8 cellular contexts compared by ENCODE assay signal in genomic region chr1:111505641-111506119, GRCh38. TPM values are rescaled to one million over a fixed set of nuclear protein-coding genes. Genes with fewer than 3 reads are reported as not detected.
DNase-seq lines count a peak whose midpoint lies in the region; ATAC-seq and TF ChIP-seq lines count a peak whose summit lies in the region.

No MANE protein-coding gene starts in this region.

- no peak for TF ChIP-seq CTCF in CD8-positive, alpha-beta T cell (IDR thresholded peaks at IDR 0.05)
- TF ChIP-seq CTCF in upper lobe of left lung (IDR thresholded peaks at IDR 0.05): no peak

- H3K36me3 ChIP-seq in CD8-positive, alpha-beta T cell (ENCODE audit: insufficient read depth, low read length): no peaks in the 10 kb centered on the region
- no peaks in the 10 kb centered on the region for H3K36me3 ChIP-seq in upper lobe of left lung

- POLR2A ChIA-PET in CD8-positive, alpha-beta T cell (lab: Charles Lee): interaction anchor here (0.6 kb wide), 1 partner anchor 46 kb away, joined by 4 read pairs; no protein-coding TSS in a partner anchor

- TF ChIP-seq EP300 in upper lobe of left lung (IDR thresholded peaks at IDR 0.05): no peak

- no peak overlapping the region for H3K4me3 ChIP-seq in CD8-positive, alpha-beta T cell (ENCODE audit: low read depth, low read length)
- no peak overlapping the region for H3K4me3 ChIP-seq in upper lobe of left lung

- no peaks in the 10 kb centered on the region for H3K27me3 ChIP-seq in CD8-positive, alpha-beta T cell (ENCODE audit: insufficient read depth, low read length)
- no peaks in the 10 kb centered on the region for H3K27me3 ChIP-seq in upper lobe of left lung

- peaks cover 69% of the 10 kb centered on the region for H3K4me1 ChIP-seq in CD8-positive, alpha-beta T cell (ENCODE audit: insufficient read depth, low read length)
- H3K4me1 ChIP-seq in upper lobe of left lung: peaks cover 38 to 67% (median 51%) of the 10 kb centered on the region in 4 donors

- ATAC-seq in CD8-positive, alpha-beta T cell: no peak
- ATAC-seq in GM19324 (IDR thresholded peaks at IDR 0.05; ENCODE audit: low FRiP score, unreplicated experiment) (peak; percentile 58), HG03342 (IDR thresholded peaks at IDR 0.05; ENCODE audit: unreplicated experiment) (peak; percentile 51), upper lobe of left lung (ENCODE audit: low FRiP score in 2 of 2) (peak in 1 of 2 donors; percentile 20)

- no peaks in the 10 kb centered on the region for H3K9me3 Mint-ChIP-seq in CD8-positive, alpha-beta T cell
- H3K9me3 Mint-ChIP-seq in activated naive CD8-positive, alpha-beta T cell treated with anti-CD3 and anti-CD28 coated beads for 36 hours: no peaks in the 10 kb centered on the region

- DNase-seq in CD8-positive, alpha-beta T cell: no peak
- no peak for DNase-seq in activated naive CD8-positive, alpha-beta T cell treated with anti-CD3 and anti-CD28 coated beads for 36 hours
- peak in 1 of 2 donors; percentile 70 for DNase-seq in upper lobe of left lung
- DNase-seq in NCI-H2107 (lab: John Stamatoyannopoulos, UW): no peak
- DNase-seq in KBM-7: no peak
- no peak for DNase-seq in glomerular visceral epithelial cell (ENCODE audit: extremely low spot score)

- H3K27ac Mint-ChIP-seq in CD8-positive, alpha-beta T cell: peak overlapping the region; percentile 66
- peak overlapping the region; percentile 62 for H3K27ac Mint-ChIP-seq in activated naive CD8-positive, alpha-beta T cell treated with anti-CD3 and anti-CD28 coated beads for 36 hours

- TF ChIP-seq POLR2A in upper lobe of left lung (IDR thresholded peaks at IDR 0.05): peak in 1 of 4 donors; percentile 64

- H3K27ac ChIP-seq in CD8-positive, alpha-beta T cell (ENCODE audit: low read depth, low read length): no peak overlapping the region
- peak overlapping the region; percentile 93 to 98 (median 94) for H3K27ac ChIP-seq in upper lobe of left lung

- no peaks in the 10 kb centered on the region for H3K27me3 Mint-ChIP-seq in CD8-positive, alpha-beta T cell (ENCODE audit: low read depth)
- no peaks in the 10 kb centered on the region for H3K27me3 Mint-ChIP-seq in activated naive CD8-positive, alpha-beta T cell treated with anti-CD3 and anti-CD28 coated beads for 36 hours

- H3K36me3 Mint-ChIP-seq in CD8-positive, alpha-beta T cell: no peaks in the 10 kb centered on the region
- no peaks in the 10 kb centered on the region for H3K36me3 Mint-ChIP-seq in activated naive CD8-positive, alpha-beta T cell treated with anti-CD3 and anti-CD28 coated beads for 36 hours

- WGBS in upper lobe of left lung, 2 donors: 77% methylated on average over 4 to 6 of the region's 6 CpGs

- CTCF ChIA-PET in CD8-positive, alpha-beta T cell (lab: Charles Lee): interaction anchor here (3.9 to 6.8 kb wide), 3 partner anchors 9 to 207 kb away, joined by 48 to 80 read pairs (median 52); partner anchors contain the start of gene C1orf162

- intact Hi-C loops in CD8-positive, alpha-beta T cell (cut with DNase I, micrococcal nuclease): loop anchor here (2.0 to 5.0 kb wide), 4 partner anchors 29 to 87 kb away; partner anchors contain the start of genes ATP5PB (in 1 of the 2), C1orf162 (in 1 of the 2) and WDR77 (in 1 of the 2)

- peak overlapping the region; percentile 30 for H3K4me3 Mint-ChIP-seq in CD8-positive, alpha-beta T cell
- H3K4me3 Mint-ChIP-seq in activated naive CD8-positive, alpha-beta T cell treated with anti-CD3 and anti-CD28 coated beads for 36 hours: no peak overlapping the region

- peaks cover 57% of the 10 kb centered on the region for H3K4me1 Mint-ChIP-seq in CD8-positive, alpha-beta T cell (ENCODE audit: low read depth)
- peaks cover 42% of the 10 kb centered on the region for H3K4me1 Mint-ChIP-seq in activated naive CD8-positive, alpha-beta T cell treated with anti-CD3 and anti-CD28 coated beads for 36 hours

- in situ Hi-C loops in KBM-7 (cut with MboI; ENCODE audit: low pct_unique_long_range_greater_than_20kb, low sequenced_read_pairs): no loop called here

- H3K9me3 ChIP-seq in CD8-positive, alpha-beta T cell (ENCODE audit: low read length): no peaks in the 10 kb centered on the region
- no peaks in the 10 kb centered on the region for H3K9me3 ChIP-seq in upper lobe of left lung

RNA-seq across cellular contexts. Expression of gene ADORA3, which starts 2.2 kb away (rescaled TPM):
- total RNA-seq in CD8-positive, alpha-beta T cell: not detected
- total RNA-seq in activated naive CD8-positive, alpha-beta T cell treated with anti-CD3 and anti-CD28 coated beads for 36 hours: not detected
- 10 to 100 TPM in 1 of 6 donors, 1 to 10 TPM in 5; 2.1 to 10.0 (median 7.3) TPM for total RNA-seq in upper lobe of left lung

RNA-seq across cellular contexts. Expression of gene TMIGD3, which starts 2.2 kb away (rescaled TPM):
- total RNA-seq in CD8-positive, alpha-beta T cell: not detected
- total RNA-seq in activated naive CD8-positive, alpha-beta T cell treated with anti-CD3 and anti-CD28 coated beads for 36 hours: not detected
- 10 to 100 TPM in 1 of 6 donors, 1 to 10 TPM in 5; 2.0 to 36.7 (median 4.6) TPM for total RNA-seq in upper lobe of left lung

RNA-seq across cellular contexts. Expression of gene C1orf162, which starts 31.9 kb away (rescaled TPM):
- total RNA-seq in CD8-positive, alpha-beta T cell: 10 to 100 TPM; 14.0 to 15.5 TPM
- total RNA-seq in activated naive CD8-positive, alpha-beta T cell treated with anti-CD3 and anti-CD28 coated beads for 36 hours: 1 to 10 TPM; 3.6 to 3.8 TPM
- 100 to 1,000 TPM in 1 of 6 donors, 10 to 100 TPM in 5; 31.4 to 114 (median 52.6) TPM for total RNA-seq in upper lobe of left lung

RNA-seq across cellular contexts. Expression of gene ATP5PB, which starts 56.4 kb away (rescaled TPM):
- total RNA-seq in CD8-positive, alpha-beta T cell: 10 to 100 TPM; 59.9 to 64.6 TPM
- total RNA-seq in activated naive CD8-positive, alpha-beta T cell treated with anti-CD3 and anti-CD28 coated beads for 36 hours: 100 to 1,000 TPM; 407 to 419 TPM
- total RNA-seq in upper lobe of left lung: 100 to 1,000 TPM in 4 of 6 donors, 10 to 100 TPM in 2; 38.8 to 149 (median 132) TPM

RNA-seq across cellular contexts. Expression of gene WDR77, which starts 56.6 kb away (rescaled TPM):
- total RNA-seq in CD8-positive, alpha-beta T cell: 10 to 100 TPM in 1 of 2 experiments, 1 to 10 TPM in 1; 9.5 to 11.4 TPM
- total RNA-seq in activated naive CD8-positive, alpha-beta T cell treated with anti-CD3 and anti-CD28 coated beads for 36 hours: 10 to 100 TPM; 77.4 to 79.7 TPM
- total RNA-seq in upper lobe of left lung: 10 to 100 TPM; 11.3 to 32.2 (median 22.1) TPM
